Comparison of ENCODE assay signal across 24 cellular contexts in the genomic region with DNA sequence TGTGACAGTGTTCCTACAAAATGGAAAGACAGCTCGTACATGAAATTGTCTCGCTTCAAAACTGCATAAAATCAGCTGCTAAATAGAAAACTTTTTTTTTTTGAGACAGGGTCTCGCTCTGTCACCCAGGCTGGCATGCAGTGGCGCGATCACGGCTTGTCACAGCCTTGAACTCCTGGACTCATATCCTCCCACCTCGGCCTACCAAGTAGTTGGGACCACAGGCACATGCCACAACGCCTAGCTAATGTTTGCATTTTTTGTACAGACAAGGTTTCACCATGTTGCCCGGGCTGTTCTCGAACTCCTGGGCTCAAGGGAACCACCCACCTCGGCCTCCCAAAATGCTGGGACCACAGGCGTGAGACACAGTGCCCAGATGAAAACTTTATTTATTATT. TPM values are rescaled to one million over a fixed set of nuclear protein-coding genes. Genes with fewer than 3 reads are reported as not detected.
DNase-seq lines count a peak whose midpoint lies in the region; ATAC-seq and TF ChIP-seq lines count a peak whose summit lies in the region.
"Had no signal": no experiment of that assay in that cellular context is flagged by ENCODE, and none has a peak within 500 bp of the region (broad histone marks: within the 10 kb centered on the region; RNA-seq: fewer than 3 reads in every experiment).

No MANE protein-coding gene starts in this region.

- intact Hi-C loops in activated CD4-positive, alpha-beta T cell treated with anti-CD3 and anti-CD28 coated beads for 36 hours (cut with DNase I, micrococcal nuclease), result loop anchor here (5.0 kb wide), 3 partner anchors 122 to 463 kb away; a partner anchor contains a TSS
- intact Hi-C loops in activated T-helper 1 cell treated with anti-CD3 and anti-CD28 coated beads, Interleukin-12 subunit alpha, Interleukin-12 subunit beta, Interleukin-2, Interleukin-4 antibody, amounts not matched to agents 30 ng/mL and 10 ng/mL and 1 ng/mL, durations not matched to agents 14 hours and 24 hours and 36 hours (cut with micrococcal nuclease), result loop anchor here (5.0 to 10.0 kb wide), 2 partner anchors 190 to 578 kb away; a partner anchor contains a TSS

- no peaks in the 10 kb centered on the region for H3K9me3 Mint-ChIP-seq in activated CD4-positive, alpha-beta T cell treated with anti-CD3 and anti-CD28 coated beads for 36 hours (ENCODE audit: low read depth)
- no peaks in the 10 kb centered on the region for H3K9me3 Mint-ChIP-seq in activated T-helper 1 cell treated with anti-CD3 and anti-CD28 coated beads, Interleukin-12 subunit alpha, Interleukin-12 subunit beta, Interleukin-2, Interleukin-4 antibody, amounts not matched to agents 30 ng/mL and 10 ng/mL and 1 ng/mL, durations not matched to agents 14 hours and 24 hours and 36 hours
- H3K9me3 Mint-ChIP-seq in nephron, result no peaks in the 10 kb centered on the region
- H3K9me3 Mint-ChIP-seq: activated naive CD4-positive, alpha-beta T cell treated with anti-CD3 and anti-CD28 coated beads for 36 hours; central memory CD8-positive, alpha-beta T cell; naive B cell had no signal

- peaks cover 60% of the 10 kb centered on the region for H3K4me1 Mint-ChIP-seq in activated CD4-positive, alpha-beta T cell treated with anti-CD3 and anti-CD28 coated beads for 36 hours
- H3K4me1 Mint-ChIP-seq in activated T-helper 1 cell treated with anti-CD3 and anti-CD28 coated beads, Interleukin-12 subunit alpha, Interleukin-12 subunit beta, Interleukin-2, Interleukin-4 antibody, amounts not matched to agents 30 ng/mL and 10 ng/mL and 1 ng/mL, durations not matched to agents 14 hours and 24 hours and 36 hours (ENCODE audit: low read depth), result peaks cover 47% of the 10 kb centered on the region
- H3K4me1 Mint-ChIP-seq in nephron, result peaks cover 36% of the 10 kb centered on the region

- CTCF ChIA-PET in activated CD4-positive, alpha-beta T cell treated with anti-CD3 and anti-CD28 coated beads for 36 hours (lab: Charles Lee), result interaction anchor here (0.6 to 1.6 kb wide), 5 partner anchors 12 to 144 kb away, joined by 3 to 4 read pairs (median 4); a partner anchor contains a TSS

- H3K4me3 Mint-ChIP-seq in activated CD4-positive, alpha-beta T cell treated with anti-CD3 and anti-CD28 coated beads for 36 hours, result no peak overlapping the region
- H3K4me3 Mint-ChIP-seq in activated T-helper 1 cell treated with anti-CD3 and anti-CD28 coated beads, Interleukin-12 subunit alpha, Interleukin-12 subunit beta, Interleukin-2, Interleukin-4 antibody, amounts not matched to agents 30 ng/mL and 10 ng/mL and 1 ng/mL, durations not matched to agents 14 hours and 24 hours and 36 hours, result peak overlapping the region; percentile 72
- H3K4me3 Mint-ChIP-seq in nephron, result peak overlapping the region in 2 of 3 experiments; percentile 29 to 80
- H3K4me3 Mint-ChIP-seq: activated CD8-positive, alpha-beta T cell treated with anti-CD3 and anti-CD28 coated beads, Interleukin-2, amount 10 ng/mL, durations not matched to agents 7 days and 5 days; activated naive CD4-positive, alpha-beta T cell treated with anti-CD3 and anti-CD28 coated beads for 36 hours; central memory CD8-positive, alpha-beta T cell had no signal

- DNase-seq in activated CD4-positive, alpha-beta T cell treated with anti-CD3 and anti-CD28 coated beads for 36 hours, result no peak
- DNase-seq in activated CD4-positive, alpha-beta T cell treated with anti-CD3 and anti-CD28 coated beads, Interleukin-2, amount 50 U/mL, for 1 hour, result no peak
- DNase-seq in activated T-helper 1 cell treated with anti-CD3 and anti-CD28 coated beads, Interleukin-12 subunit alpha, Interleukin-12 subunit beta, Interleukin-2, Interleukin-4 antibody, amounts not matched to agents 30 ng/mL and 10 ng/mL and 1 ng/mL, durations not matched to agents 14 hours and 24 hours and 36 hours (ENCODE audit: low spot score), result no peak
- DNase-seq: activated CD4-positive, CD25-positive, alpha-beta regulatory T cell; activated CD8-positive, alpha-beta T cell treated with anti-CD3 and anti-CD28 coated beads, Interleukin-2, amount 10 ng/mL, durations not matched to agents 7 days and 5 days; activated naive CD4-positive, alpha-beta T cell treated with anti-CD3 and anti-CD28 coated beads for 36 hours; Caco-2; DMS79 treated with DMSO at 0.1 percent for 48 hours; dorsolateral prefrontal cortex; naive B cell; NCI-H1694 treated with DMSO at 0.1 percent for 48 hours; NCI-H2171 treated with DMSO at 0.1 percent for 48 hours; NCI-H526 treated with DMSO at 0.1 percent for 48 hours; retina; RPMI8226; spleen; stimulated activated CD4-positive, alpha-beta T cell treated with anti-CD3 and anti-CD28 coated beads, Interleukin-4, amount 100 ng/mL, for 24 hours; stomach; T-helper 9 cell had no signal

- TF ChIP-seq CTCF in nephron (IDR thresholded peaks at IDR 0.05; ENCODE audit: unreplicated experiment in 3 of 3), result no peak

- no peak for ATAC-seq in activated CD4-positive, alpha-beta T cell treated with anti-CD3 and anti-CD28 coated beads for 36 hours
- no peak for ATAC-seq in GM18873 (IDR thresholded peaks at IDR 0.05; ENCODE audit: low FRiP score, unreplicated experiment)
- ATAC-seq in GM19463 (IDR thresholded peaks at IDR 0.05; ENCODE audit: unreplicated experiment), result no peak
- ATAC-seq: activated CD8-positive, alpha-beta T cell treated with anti-CD3 and anti-CD28 coated beads, Interleukin-2, amount 10 ng/mL, durations not matched to agents 7 days and 5 days; K562 had no signal

- peaks cover 44% of the 10 kb centered on the region for H3K36me3 Mint-ChIP-seq in activated CD4-positive, alpha-beta T cell treated with anti-CD3 and anti-CD28 coated beads for 36 hours (ENCODE audit: low read depth)
- H3K36me3 Mint-ChIP-seq in activated T-helper 1 cell treated with anti-CD3 and anti-CD28 coated beads, Interleukin-12 subunit alpha, Interleukin-12 subunit beta, Interleukin-2, Interleukin-4 antibody, amounts not matched to agents 30 ng/mL and 10 ng/mL and 1 ng/mL, durations not matched to agents 14 hours and 24 hours and 36 hours (ENCODE audit: low read depth), result peaks cover 26% of the 10 kb centered on the region
- H3K36me3 Mint-ChIP-seq in nephron (ENCODE audit: low read depth), result peaks cover 33% of the 10 kb centered on the region
- H3K36me3 Mint-ChIP-seq: naive B cell had no signal

- peak overlapping the region; percentile 25 for H3K27ac Mint-ChIP-seq in activated CD4-positive, alpha-beta T cell treated with anti-CD3 and anti-CD28 coated beads for 36 hours
- no peak overlapping the region for H3K27ac Mint-ChIP-seq in activated T-helper 1 cell treated with anti-CD3 and anti-CD28 coated beads, Interleukin-12 subunit alpha, Interleukin-12 subunit beta, Interleukin-2, Interleukin-4 antibody, amounts not matched to agents 30 ng/mL and 10 ng/mL and 1 ng/mL, durations not matched to agents 14 hours and 24 hours and 36 hours
- no peak overlapping the region for H3K27ac Mint-ChIP-seq in nephron
- H3K27ac Mint-ChIP-seq: activated CD8-positive, alpha-beta T cell treated with anti-CD3 and anti-CD28 coated beads, Interleukin-2, amount 10 ng/mL, durations not matched to agents 7 days and 5 days; activated naive CD4-positive, alpha-beta T cell treated with anti-CD3 and anti-CD28 coated beads for 36 hours had no signal

- POLR2A ChIA-PET in activated CD4-positive, alpha-beta T cell treated with anti-CD3 and anti-CD28 coated beads for 36 hours (lab: Charles Lee), result interaction anchor here (0.7 to 1.5 kb wide), 3 partner anchors 18 to 585 kb away, joined by 3 to 5 read pairs (median 4); no protein-coding TSS in a partner anchor

- no peaks in the 10 kb centered on the region for H3K27me3 Mint-ChIP-seq in activated CD4-positive, alpha-beta T cell treated with anti-CD3 and anti-CD28 coated beads for 36 hours
- no peaks in the 10 kb centered on the region for H3K27me3 Mint-ChIP-seq in activated T-helper 1 cell treated with anti-CD3 and anti-CD28 coated beads, Interleukin-12 subunit alpha, Interleukin-12 subunit beta, Interleukin-2, Interleukin-4 antibody, amounts not matched to agents 30 ng/mL and 10 ng/mL and 1 ng/mL, durations not matched to agents 14 hours and 24 hours and 36 hours (ENCODE audit: insufficient read depth)
- H3K27me3 Mint-ChIP-seq in nephron (ENCODE audit: low read depth), result no peaks in the 10 kb centered on the region
- H3K27me3 Mint-ChIP-seq: central memory CD8-positive, alpha-beta T cell; naive B cell had no signal

RNA-seq across cellular contexts. Expression of a gene that starts 3.2 kb away (rescaled TPM):
- total RNA-seq in activated CD4-positive, alpha-beta T cell treated with anti-CD3 and anti-CD28 coated beads for 36 hours, result 100 to 1,000 TPM; 150 to 194 TPM
- 190 and 198 TPM in 2 replicates for total RNA-seq in activated T-helper 1 cell treated with anti-CD3 and anti-CD28 coated beads, Interleukin-12 subunit alpha, Interleukin-12 subunit beta, Interleukin-2, Interleukin-4 antibody, amounts not matched to agents 30 ng/mL and 10 ng/mL and 1 ng/mL, durations not matched to agents 14 hours and 24 hours and 36 hours

RNA-seq across cellular contexts. Expression of a gene that starts 20.7 kb away (rescaled TPM):
- total RNA-seq in activated CD4-positive, alpha-beta T cell treated with anti-CD3 and anti-CD28 coated beads for 36 hours, result 10 to 100 TPM; 14.4 to 16.9 TPM
- 9.0 and 10.0 TPM in 2 replicates for total RNA-seq in activated T-helper 1 cell treated with anti-CD3 and anti-CD28 coated beads, Interleukin-12 subunit alpha, Interleukin-12 subunit beta, Interleukin-2, Interleukin-4 antibody, amounts not matched to agents 30 ng/mL and 10 ng/mL and 1 ng/mL, durations not matched to agents 14 hours and 24 hours and 36 hours
- total RNA-seq: K562 had no signal

RNA-seq across cellular contexts. Expression of a gene that starts 33.7 kb away (rescaled TPM):
- total RNA-seq in activated CD4-positive, alpha-beta T cell treated with anti-CD3 and anti-CD28 coated beads for 36 hours, result 10 to 100 TPM; 23.4 to 28.5 TPM
- 49.2 and 54.6 TPM in 2 replicates for total RNA-seq in activated T-helper 1 cell treated with anti-CD3 and anti-CD28 coated beads, Interleukin-12 subunit alpha, Interleukin-12 subunit beta, Interleukin-2, Interleukin-4 antibody, amounts not matched to agents 30 ng/mL and 10 ng/mL and 1 ng/mL, durations not matched to agents 14 hours and 24 hours and 36 hours

RNA-seq across cellular contexts. Expression of a gene that starts 49.1 kb away (rescaled TPM):
- total RNA-seq in activated CD4-positive, alpha-beta T cell treated with anti-CD3 and anti-CD28 coated beads for 36 hours, result 10 to 100 TPM; 32.2 to 39.1 TPM
- total RNA-seq in activated T-helper 1 cell treated with anti-CD3 and anti-CD28 coated beads, Interleukin-12 subunit alpha, Interleukin-12 subunit beta, Interleukin-2, Interleukin-4 antibody, amounts not matched to agents 30 ng/mL and 10 ng/mL and 1 ng/mL, durations not matched to agents 14 hours and 24 hours and 36 hours, result 48.5 and 50.3 TPM in 2 replicates
